Comparison of ENCODE assay signal across 8 cellular contexts in genomic region chr1:43706598-43707190, GRCh38. TPM values are rescaled to one million over a fixed set of nuclear protein-coding genes. Genes with fewer than 3 reads are reported as not detected.
DNase-seq lines count a peak whose midpoint lies in the region; ATAC-seq, FAIRE-seq and TF ChIP-seq lines count a peak whose summit lies in the region.

No MANE protein-coding gene starts in this region.

- H3K9me3 ChIP-seq in K562 (replicated peaks; ENCODE audit: control insufficient read depth, insufficient read depth, low read depth, low read length): no peaks in the 10 kb centered on the region

- H3K27ac ChIP-seq in K562 (ENCODE audit: extremely low read depth, low read depth, low read length): peak overlapping the region; percentile 82

- peak overlapping the region; percentile 99 for H3K4me2 ChIP-seq in K562 (ENCODE audit: insufficient read depth, low read length)

- no peak for TF ChIP-seq RAD21 in K562 (CRISPR knock-in tag; conservative IDR thresholded peaks at IDR 0.05 in 1 of 2, IDR thresholded peaks at IDR 0.05 in 1 of 2)

- peak; percentile 21 for DNase-seq in ACHN
- DNase-seq in NCI-H748 treated with DMSO at 0.1 percent for 48 hours (lab: John Stamatoyannopoulos, UW): peak; percentile 84
- peak in 3 of 4 experiments; percentile 22 to 50 (median 30) for DNase-seq in K562 (ENCODE audit: extremely low read depth in 1 of 4, low spot score in 3 of 4)
- peak; percentile 20 for DNase-seq in kidney tubule cell (ENCODE audit: low spot score)
- DNase-seq in stimulated activated CD4-positive, alpha-beta T cell treated with anti-CD3 and anti-CD28 coated beads, TNF-alpha, amount 100 ng/mL, for 48 hours (ENCODE audit: low read depth in 3 of 3): peak; percentile 7 to 18 (median 16)
- no peak for DNase-seq in NCI-H1436 (lab: John Stamatoyannopoulos, UW)

- intact Hi-C loops in K562 (cut with micrococcal nuclease): no loop called here

- ATAC-seq in GM19395 (IDR thresholded peaks at IDR 0.05; ENCODE audit: unreplicated experiment): peak; percentile 22
- ATAC-seq in K562: peak; percentile 30
- ATAC-seq in HG02973 (IDR thresholded peaks at IDR 0.05; ENCODE audit: unreplicated experiment): no peak

- H3K79me2 ChIP-seq in K562 (ENCODE audit: control insufficient read depth, insufficient read depth, low read length): peaks cover 49% of the 10 kb centered on the region

- TF ChIP-seq EP300 in K562 (IDR thresholded peaks at IDR 0.05; ENCODE audit: low read length): no peak

- in situ Hi-C loops in ACHN (cut with HindIII; ENCODE audit: low pct_ligation_motif_present, low pct_unique_long_range_greater_than_20kb, low sequenced_read_pairs): no loop called here
- in situ Hi-C loops in K562 (cut with MboI): no loop called here

- TF ChIP-seq POLR2A in K562 (conservative IDR thresholded peaks at IDR 0.05): no peak

- no peaks in the 10 kb centered on the region; the same call in 1 of the 2 replicates for H4K20me1 ChIP-seq in K562 (replicated peaks; ENCODE audit: control insufficient read depth, insufficient read depth, low read length)

- H2AFZ ChIP-seq in K562 (ENCODE audit: low read depth, low read length): peak overlapping the region; percentile 96

- peaks cover 9% of the 10 kb centered on the region for H3K9me1 ChIP-seq in K562 (ENCODE audit: control insufficient read depth, insufficient read depth, low read length)

- CTCF ChIA-PET in K562 (lab: Yijun Ruan, JAX; ENCODE audit: low intra/inter-chr PET ratio): no interaction called here

- H3K4me1 ChIP-seq in K562 (replicated peaks in 1 of 2; ENCODE audit: control insufficient read depth in 2 of 2, insufficient read depth in 2 of 2, low read length in 2 of 2): peaks cover 16 to 20% of the 10 kb centered on the region in 2 experiments

- no peak for FAIRE-seq in K562 (lab: Jason Lieb, UNC)

- WGBS in K562 (ENCODE audit: insufficient coverage, low coverage, missing lambda C conversion rate): under 1% methylated on average over 30 of the region's 30 CpGs

- POLR2A ChIA-PET in K562 (lab: Yijun Ruan, JAX): interaction anchor here (0.6 to 4.3 kb wide), 13 partner anchors 8 to 242 kb away, joined by 3 to 25 read pairs (median 4); no protein-coding TSS in a partner anchor

- peaks cover 72% of the 10 kb centered on the region for H3K36me3 ChIP-seq in K562 (ENCODE audit: control insufficient read depth, insufficient read depth, low read length)

- TF ChIP-seq CTCF in K562 (IDR thresholded peaks at IDR 0.05 in 2 of 3, conservative IDR thresholded peaks at IDR 0.05 in 1 of 3; ENCODE audit: insufficient read depth in 2 of 3, low read depth in 1 of 3, low read length in 3 of 3): no peak

- TSS peak; percentile 90 for BruUV-seq in K562 (replicated peaks; lab: Mats Ljungman, UMichigan)

- no peaks in the 10 kb centered on the region for H3K27me3 ChIP-seq in K562 (ENCODE audit: control insufficient read depth in 2 of 2, insufficient read depth in 2 of 2, low read length in 2 of 2)

- peak overlapping the region; percentile 75 for H3K4me3 ChIP-seq in K562

- peak overlapping the region; percentile 91 to 98 for H3K9ac ChIP-seq in K562 (ENCODE audit: insufficient read depth in 1 of 2, low read depth in 2 of 2, low read length in 2 of 2)

TF ChIP-seq in K562, 482 proteins besides CTCF, POLR2A, EP300 and RAD21 (continues in another document):
- TF ChIP-seq PHTF2 (CRISPR knock-in tag; IDR thresholded peaks at IDR 0.05) (0 out of 2 replicates have a peak, but pooled peaks have one; percentile 51), ESRRA (IDR thresholded peaks at IDR 0.05; ENCODE audit: borderline replicate concordance, low read depth) (peak; percentile 78), LARP7 (IDR thresholded peaks at IDR 0.05) (0 out of 2 replicates have a peak, but pooled peaks have one; percentile 26), OTX1 (CRISPR knock-in tag; IDR thresholded peaks at IDR 0.05) (peak; percentile 51; the same call in 1 of the 2 replicates), TOE1 (IDR thresholded peaks at IDR 0.05; ENCODE audit: borderline replicate concordance) (peak; percentile 65; the same call in 1 of the 2 replicates), TOE1 (CRISPR knock-in tag; IDR thresholded peaks at IDR 0.05; ENCODE audit: borderline replicate concordance, low read depth) (no peak), ZNF780A (CRISPR knock-in tag; IDR thresholded peaks at IDR 0.05) (peak; percentile 44; the same call in 1 of the 2 replicates), PHF20 (IDR thresholded peaks at IDR 0.05; ENCODE audit: partially characterized antibody) (peak; percentile 8), ZBTB11 (CRISPR knock-in tag; IDR thresholded peaks at IDR 0.05) (peak in 1 of 3 experiments; percentile 66; a peak in 1 of 6 replicates), CEBPG (CRISPR knock-in tag; IDR thresholded peaks at IDR 0.05) (no peak), CEBPG (tag; conservative IDR thresholded peaks at IDR 0.05 in 1 of 2, IDR thresholded peaks at IDR 0.05 in 1 of 2) (no peak), ZBTB12 (CRISPR knock-in tag; IDR thresholded peaks at IDR 0.05) (no peak)

RNA-seq across cellular contexts. Expression of gene ST3GAL3, which starts 0.6 kb away (rescaled TPM):
- total RNA-seq in K562 (2011; cell fraction: chromatin; rRNA removed; ENCODE audit: low replicate concordance): 181 and 201 TPM in 2 replicates
- total RNA-seq in K562 (2011; cell fraction: nucleolus; rRNA removed): 75.9 and 89.5 TPM in 2 replicates
- total RNA-seq in K562 (2011; cell fraction: nucleoplasm; rRNA removed): 148 and 229 TPM in 2 replicates
- total RNA-seq in K562 (2014; rRNA removed): 8.9 and 13.4 TPM in 2 replicates
- total RNA-seq in K562 (2014; rRNA removed; fragmentation: Illumina TruSeq; extraction: Trizol): 11.5 and 12.2 TPM in 2 replicates
- 9.5 and 9.8 TPM in 2 replicates for total RNA-seq in K562 (2015; rRNA removed; fragmentation: Illumina TruSeq; extraction: Trizol)
- 18.9 and 20.7 TPM in 2 replicates for total RNA-seq in K562 (2021)
- 12.0 and 17.8 TPM in 2 replicates for polyA plus RNA-seq in K562 (2011; rRNA removed)
- polyA plus RNA-seq in K562 (2011; cell fraction: cytosol; rRNA removed): 9.4 and 15.6 TPM in 2 replicates
- 45.5 and 47.5 TPM in 2 replicates for polyA plus RNA-seq in K562 (2011; cell fraction: nucleus; rRNA removed)
- 13.3 and 31.3 TPM in 2 replicates for polyA plus RNA-seq in K562 (2012)
- polyA plus RNA-seq in K562 (2014; fragmentation: Illumina TruSeq; extraction: Trizol): 18.1 and 18.5 TPM in 2 replicates
- polyA plus RNA-seq in K562 (2014; fragmentation: Nextera tagmentation; extraction: Ambion mirVana): 1 to 10 TPM; 1.2 to 1.6 TPM
- 11.0 and 12.8 TPM in 2 replicates for polyA plus RNA-seq in K562 (2014; rRNA removed)
- 16.9 and 23.2 TPM in 2 replicates for polyA minus RNA-seq in K562 (2011; rRNA and poly(A)+ RNA removed)
- polyA minus RNA-seq in K562 (2011; cell fraction: cytosol; rRNA and poly(A)+ RNA removed): 7.9 and 18.4 TPM in 2 replicates
- polyA minus RNA-seq in K562 (2011; cell fraction: nucleus; rRNA and poly(A)+ RNA removed): 21.5 and 30.5 TPM in 2 replicates

RNA-seq across cellular contexts. Expression of gene KDM4A, which starts 56.7 kb away (rescaled TPM):
- total RNA-seq in K562 (2011; cell fraction: chromatin; rRNA removed; ENCODE audit: low replicate concordance): 118 and 126 TPM in 2 replicates
- 43.2 and 43.6 TPM in 2 replicates for total RNA-seq in K562 (2011; cell fraction: nucleolus; rRNA removed)
- 47.6 and 48.7 TPM in 2 replicates for total RNA-seq in K562 (2011; cell fraction: nucleoplasm; rRNA removed)
- total RNA-seq in K562 (2014; rRNA removed) (15.6 and 16.0 TPM in 2 replicates), K562 (2014; rRNA removed; fragmentation: Illumina TruSeq; extraction: Trizol) (17.6 and 21.2 TPM in 2 replicates), K562 (2015; rRNA removed; fragmentation: Illumina TruSeq; extraction: Trizol) (13.1 and 14.3 TPM in 2 replicates), K562 (2021) (27.3 and 33.6 TPM in 2 replicates)
- polyA plus RNA-seq in K562 (2011; rRNA removed) (12.5 and 20.8 TPM in 2 replicates), K562 (2014; fragmentation: Illumina TruSeq; extraction: Trizol) (24.9 and 26.4 TPM in 2 replicates), K562 (2014; fragmentation: Nextera tagmentation; extraction: Ambion mirVana) (10 to 100 TPM in 1 of 2 experiments, 1 to 10 TPM in 1; 3.6 to 12.1 TPM), K562 (2014; rRNA removed) (13.5 and 14.2 TPM in 2 replicates)
- 5.4 and 12.3 TPM in 2 replicates for polyA plus RNA-seq in K562 (2011; cell fraction: cytosol; rRNA removed)
- 18.6 and 24.1 TPM in 2 replicates for polyA plus RNA-seq in K562 (2011; cell fraction: nucleus; rRNA removed)
- polyA plus RNA-seq in K562 (2012): 17.2 and 34.3 TPM in 2 replicates
- 26.9 and 40.0 TPM in 2 replicates for polyA minus RNA-seq in K562 (2011; rRNA and poly(A)+ RNA removed)
- polyA minus RNA-seq in K562 (2011; cell fraction: cytosol; rRNA and poly(A)+ RNA removed): 11.4 and 12.3 TPM in 2 replicates
- polyA minus RNA-seq in K562 (2011; cell fraction: nucleus; rRNA and poly(A)+ RNA removed): 8.6 and 19.7 TPM in 2 replicates
